In genomic region chr7:93920496-93921189, GRCh38 we compare ENCODE assay signal across 11 cellular contexts. TPM values are rescaled to one million over a fixed set of nuclear protein-coding genes. Genes with fewer than 3 reads are reported as not detected.
DNase-seq lines count a peak whose midpoint lies in the region; ATAC-seq and TF ChIP-seq lines count a peak whose summit lies in the region.
"Had no signal": no experiment of that assay in that cellular context is flagged by ENCODE, and none has a peak within 500 bp of the region (broad histone marks: within the 10 kb centered on the region; RNA-seq: fewer than 3 reads in every experiment).

No MANE protein-coding gene starts in this region.

- no peaks in the 10 kb centered on the region for H3K9me3 Mint-ChIP-seq in activated naive CD4-positive, alpha-beta T cell treated with anti-CD3 and anti-CD28 coated beads, Interleukin-2, amount 10 ng/mL, durations not matched to agents 7 days and 5 days
- no peaks in the 10 kb centered on the region for H3K9me3 Mint-ChIP-seq in activated naive CD4-positive, alpha-beta T cell treated with anti-CD3 and anti-CD28 coated beads for 36 hours
- no peaks in the 10 kb centered on the region for H3K9me3 Mint-ChIP-seq in activated CD4-positive, alpha-beta memory T cell treated with anti-CD3 and anti-CD28 coated beads for 36 hours
- H3K9me3 Mint-ChIP-seq: stimulated activated memory B cell treated with anti-CD40 and anti-IgM and Interleukin-4, amounts not matched to agents 10 μg/mL and 1 μg/mL and 100 μg/mL, for 72 hours had no signal

- WGBS in transverse colon (ENCODE audit: low coverage in 1 of 2), 2 donors, result 59 to 72% methylated on average over 6 of the region's 6 CpGs

- no peak for TF ChIP-seq EP300 in transverse colon (IDR thresholded peaks at IDR 0.05; ENCODE audit: low read depth)

- H3K4me1 ChIP-seq in transverse colon, result peaks cover 0 to 23% (median 2%) of the 10 kb centered on the region in 4 donors

- H3K9me3 ChIP-seq in transverse colon, result no peaks in the 10 kb centered on the region

- CTCF ChIA-PET in activated naive CD4-positive, alpha-beta T cell treated with anti-CD3 and anti-CD28 coated beads, Interleukin-2, amount 10 ng/mL, durations not matched to agents 7 days and 5 days (lab: Charles Lee), result no interaction called here
- CTCF ChIA-PET in activated naive CD4-positive, alpha-beta T cell treated with anti-CD3 and anti-CD28 coated beads for 36 hours (lab: Charles Lee), result interaction anchor here (1.2 kb wide), 1 partner anchor 474 kb away, joined by 3 read pairs; no protein-coding TSS in a partner anchor
- CTCF ChIA-PET in activated CD4-positive, alpha-beta memory T cell treated with anti-CD3 and anti-CD28 coated beads for 36 hours (lab: Charles Lee), result interaction anchor here (1.7 kb wide), 2 partner anchors 11 to 18 kb away, joined by 4 to 5 read pairs; no protein-coding TSS in a partner anchor

- TF ChIP-seq POLR2A in transverse colon (IDR thresholded peaks at IDR 0.05), result no peak

- in situ Hi-C loops in transverse colon (cut with MboI; ENCODE audit: low pct_ligation_motif_present in 1 of 4, low pct_unique_long_range_greater_than_20kb in 1 of 4, low sequenced_read_pairs in 3 of 4), result no loop called here

- H3K4me3 Mint-ChIP-seq in activated naive CD4-positive, alpha-beta T cell treated with anti-CD3 and anti-CD28 coated beads, Interleukin-2, amount 10 ng/mL, durations not matched to agents 7 days and 5 days, result peak overlapping the region; percentile 18
- no peak overlapping the region for H3K4me3 Mint-ChIP-seq in activated naive CD4-positive, alpha-beta T cell treated with anti-CD3 and anti-CD28 coated beads for 36 hours
- H3K4me3 Mint-ChIP-seq in activated CD4-positive, alpha-beta memory T cell treated with anti-CD3 and anti-CD28 coated beads for 36 hours, result no peak overlapping the region

- peaks cover 12% of the 10 kb centered on the region for H3K27me3 ChIP-seq in transverse colon

- POLR2A ChIA-PET in activated CD4-positive, alpha-beta memory T cell treated with anti-CD3 and anti-CD28 coated beads for 36 hours (lab: Charles Lee), result no interaction called here

- no peak for ATAC-seq in GM21737 (IDR thresholded peaks at IDR 0.05; ENCODE audit: unreplicated experiment)

- no peaks in the 10 kb centered on the region for H3K36me3 Mint-ChIP-seq in activated naive CD4-positive, alpha-beta T cell treated with anti-CD3 and anti-CD28 coated beads, Interleukin-2, amount 10 ng/mL, durations not matched to agents 7 days and 5 days
- no peaks in the 10 kb centered on the region for H3K36me3 Mint-ChIP-seq in activated naive CD4-positive, alpha-beta T cell treated with anti-CD3 and anti-CD28 coated beads for 36 hours (ENCODE audit: low read depth)
- no peaks in the 10 kb centered on the region for H3K36me3 Mint-ChIP-seq in activated CD4-positive, alpha-beta memory T cell treated with anti-CD3 and anti-CD28 coated beads for 36 hours
- H3K36me3 Mint-ChIP-seq: stimulated activated memory B cell treated with anti-CD40 and anti-IgM and Interleukin-4, amounts not matched to agents 10 μg/mL and 1 μg/mL and 100 μg/mL, for 72 hours had no signal

- H3K27ac ChIP-seq in transverse colon, result peak overlapping the region; percentile 80 to 89 (median 88)
- H3K27ac ChIP-seq: 22Rv1 had no signal

- H3K27me3 Mint-ChIP-seq in activated naive CD4-positive, alpha-beta T cell treated with anti-CD3 and anti-CD28 coated beads, Interleukin-2, amount 10 ng/mL, durations not matched to agents 7 days and 5 days, result peaks cover 20% of the 10 kb centered on the region
- H3K27me3 Mint-ChIP-seq in activated naive CD4-positive, alpha-beta T cell treated with anti-CD3 and anti-CD28 coated beads for 36 hours (ENCODE audit: low read depth), result peaks cover 35% of the 10 kb centered on the region
- H3K27me3 Mint-ChIP-seq in activated CD4-positive, alpha-beta memory T cell treated with anti-CD3 and anti-CD28 coated beads for 36 hours, result peaks cover 28% of the 10 kb centered on the region

- no peak for DNase-seq in activated naive CD4-positive, alpha-beta T cell treated with anti-CD3 and anti-CD28 coated beads, Interleukin-2, amount 10 ng/mL, durations not matched to agents 7 days and 5 days
- DNase-seq in activated naive CD4-positive, alpha-beta T cell treated with anti-CD3 and anti-CD28 coated beads for 36 hours, result no peak
- DNase-seq in choroid plexus epithelial cell (ENCODE audit: low read depth) (peak; percentile 28), myocyte (ENCODE audit: low read depth) (peak; percentile 54), transverse colon (no peak), iPS-NIHi7 (ENCODE audit: extremely low spot score) (no peak)
- DNase-seq in activated CD4-positive, alpha-beta memory T cell treated with anti-CD3 and anti-CD28 coated beads for 36 hours, result no peak
- DNase-seq: activated CD4-positive, alpha-beta T cell treated with anti-CD3 and anti-CD28 coated beads for 48 hours had no signal

- no peak overlapping the region for H3K27ac Mint-ChIP-seq in activated naive CD4-positive, alpha-beta T cell treated with anti-CD3 and anti-CD28 coated beads, Interleukin-2, amount 10 ng/mL, durations not matched to agents 7 days and 5 days
- H3K27ac Mint-ChIP-seq in activated naive CD4-positive, alpha-beta T cell treated with anti-CD3 and anti-CD28 coated beads for 36 hours, result no peak overlapping the region
- no peak overlapping the region for H3K27ac Mint-ChIP-seq in activated CD4-positive, alpha-beta memory T cell treated with anti-CD3 and anti-CD28 coated beads for 36 hours

- no peaks in the 10 kb centered on the region for H3K36me3 ChIP-seq in transverse colon

- intact Hi-C loops in activated naive CD4-positive, alpha-beta T cell treated with anti-CD3 and anti-CD28 coated beads for 36 hours (cut with micrococcal nuclease), result loop anchor here (1.0 kb wide), 1 partner anchor 168 kb away; no protein-coding TSS in a partner anchor
- intact Hi-C loops in transverse colon (cut with DNase I; ENCODE audit: low total_unique reads), result no loop called here
- intact Hi-C loops in activated CD4-positive, alpha-beta memory T cell treated with anti-CD3 and anti-CD28 coated beads for 36 hours (cut with micrococcal nuclease), result no loop called here

- peaks cover 2% of the 10 kb centered on the region for H3K4me1 Mint-ChIP-seq in activated naive CD4-positive, alpha-beta T cell treated with anti-CD3 and anti-CD28 coated beads, Interleukin-2, amount 10 ng/mL, durations not matched to agents 7 days and 5 days
- H3K4me1 Mint-ChIP-seq in activated naive CD4-positive, alpha-beta T cell treated with anti-CD3 and anti-CD28 coated beads for 36 hours (ENCODE audit: low read depth), result peaks cover 2% of the 10 kb centered on the region
- peaks cover 2% of the 10 kb centered on the region for H3K4me1 Mint-ChIP-seq in activated CD4-positive, alpha-beta memory T cell treated with anti-CD3 and anti-CD28 coated beads for 36 hours (ENCODE audit: low read depth)

- H3K4me3 ChIP-seq in choroid plexus epithelial cell (ENCODE audit: low read depth, low read length) (peak overlapping the region; percentile 75), transverse colon (peak overlapping the region in 1 of 4 donors; percentile 70)

- TF ChIP-seq CTCF in choroid plexus epithelial cell (conservative IDR thresholded peaks at IDR 0.05; ENCODE audit: low read depth, low read length) (no peak), transverse colon (IDR thresholded peaks at IDR 0.05) (no peak)

RNA-seq across cellular contexts. Expression of gene GNG11, which starts 0.9 kb away (rescaled TPM):
- total RNA-seq in activated naive CD4-positive, alpha-beta T cell treated with anti-CD3 and anti-CD28 coated beads for 36 hours, result not detected
- total RNA-seq in myocyte (16.8 and 18.1 TPM in 2 replicates), transverse colon (1 to 10 TPM; 3.0 to 6.2 (median 4.7) TPM)
- polyA plus RNA-seq in myocyte (2012), result 41.0 TPM
- total RNA-seq in activated CD4-positive, alpha-beta memory T cell treated with anti-CD3 and anti-CD28 coated beads for 36 hours, result not detected

RNA-seq across cellular contexts. Expression of gene GNGT1, which starts 14.3 kb away (rescaled TPM):
- not detected for total RNA-seq in activated naive CD4-positive, alpha-beta T cell treated with anti-CD3 and anti-CD28 coated beads for 36 hours
- 1.3 TPM in 1 of 2 replicates, not detected in the other for total RNA-seq in myocyte
- 0.16 TPM for polyA plus RNA-seq in myocyte (2012)
- not detected for total RNA-seq in transverse colon
- total RNA-seq in activated CD4-positive, alpha-beta memory T cell treated with anti-CD3 and anti-CD28 coated beads for 36 hours, result not detected

RNA-seq across cellular contexts. Expression of gene TFPI2, which starts 30.1 kb away (rescaled TPM):
- total RNA-seq in activated naive CD4-positive, alpha-beta T cell treated with anti-CD3 and anti-CD28 coated beads for 36 hours, result not detected
- total RNA-seq in myocyte (3.6 and 13.9 TPM in 2 replicates), transverse colon (under 1 TPM in 3 of 4 donors, not detected in 1; 0.40 to 0.79 (median 0.68) TPM)
- 2.4 TPM for polyA plus RNA-seq in myocyte (2012)
- not detected for total RNA-seq in activated CD4-positive, alpha-beta memory T cell treated with anti-CD3 and anti-CD28 coated beads for 36 hours

Comparison
In these comparisons a context has a peak if more than half of its experiments do, and no peak if none do; other contexts are left out.
1. DNase-seq: peak in choroid plexus epithelial cell (single experiment) and myocyte (single experiment); none in activated naive CD4-positive, alpha-beta T cell treated with anti-CD3 and anti-CD28 coated beads, Interleukin-2, amount 10 ng/mL, durations not matched to agents 7 days and 5 days (single experiment), activated naive CD4-positive, alpha-beta T cell treated with anti-CD3 and anti-CD28 coated beads for 36 hours (single experiment), transverse colon (single experiment), iPS-NIHi7 (single experiment) and activated CD4-positive, alpha-beta memory T cell treated with anti-CD3 and anti-CD28 coated beads for 36 hours (single experiment).
2. RNA of gene GNG11, which starts 0.9 kb away (total RNA-seq): 16.8 to 18.1 TPM in myocyte and 3.0 to 6.2 TPM in transverse colon; not detected in activated naive CD4-positive, alpha-beta T cell treated with anti-CD3 and anti-CD28 coated beads for 36 hours and not detected in activated CD4-positive, alpha-beta memory T cell treated with anti-CD3 and anti-CD28 coated beads for 36 hours; every median in the first group is over 4 times any median in the second.